32 cellular contexts compared by ENCODE assay signal in genomic region chr2:194253528-194254259, GRCh38.
DNase-seq lines count a peak whose midpoint lies in the region; ATAC-seq, FAIRE-seq and TF ChIP-seq lines count a peak whose summit lies in the region.
"Had no signal": no experiment of that assay in that cellular context is flagged by ENCODE, and none has a peak within 500 bp of the region (broad histone marks: within the 10 kb centered on the region; RNA-seq: fewer than 3 reads in every experiment).

No MANE protein-coding gene starts in this region.

- TF ChIP-seq POLR2A in GM12878 (IDR thresholded peaks at IDR 0.05; ENCODE audit: low read depth, low read length), result no peak

- H3K9ac ChIP-seq in GM12878 (ENCODE audit: control insufficient read depth, insufficient read depth, low read length), result no peak overlapping the region

- no peak for FAIRE-seq in GM12878 (lab: Jason Lieb, UNC)
- FAIRE-seq: H1 had no signal

- RAD21 ChIA-PET in GM12878 (lab: Charles Lee; ENCODE audit: unreplicated experiment), result interaction anchor here (5.2 kb wide), 1 partner anchor 18 kb away, joined by 16 read pairs; no protein-coding TSS in a partner anchor

- no peak for TF ChIP-seq RAD21 in GM12878 (IDR thresholded peaks at IDR 0.05; ENCODE audit: insufficient read depth, low read depth, low read length)

- no peaks in the 10 kb centered on the region for H3K27me3 ChIP-seq in GM12878 (replicated peaks in 1 of 2; ENCODE audit: control insufficient read depth in 2 of 2, insufficient read depth in 2 of 2, low read length in 1 of 2)
- H3K27me3 ChIP-seq in MG63, result no peaks in the 10 kb centered on the region
- H3K27me3 ChIP-seq: BE2C had no signal

- intact Hi-C loops in GM12878 (cut with micrococcal nuclease; ENCODE audit: unreplicated experiment), result no loop called here

- ATAC-seq in stimulated activated naive CD8-positive, alpha-beta T cell treated with anti-CD3 and anti-CD28 coated beads, Interleukin-15, amount 100 ng/mL, for 72 hours, result peak; percentile 18
- ATAC-seq in stimulated activated naive CD8-positive, alpha-beta T cell treated with anti-CD3 and anti-CD28 coated beads, Interleukin-15, Interleukin-2, amounts not matched to agents 100 U/mL and 50 U/mL, for 24 hours, result no peak
- ATAC-seq in HG03025 (IDR thresholded peaks at IDR 0.05; ENCODE audit: low FRiP score, unreplicated experiment) (peak; percentile 46), GM12878 (peak; percentile 82)
- ATAC-seq: HCT116, Panc1 had no signal

- H2AFZ ChIP-seq in GM12878 (ENCODE audit: control insufficient read depth, low read depth, low read length), result peak overlapping the region; percentile 13

- H3K27ac Mint-ChIP-seq in stimulated activated naive CD8-positive, alpha-beta T cell treated with anti-CD3 and anti-CD28 coated beads, Interleukin-15, amount 100 ng/mL, for 72 hours, result no peak overlapping the region
- H3K27ac Mint-ChIP-seq: CD14-positive monocyte; CD8-positive, alpha-beta memory T cell had no signal

- no peaks in the 10 kb centered on the region for H3K4me1 Mint-ChIP-seq in stimulated activated naive CD8-positive, alpha-beta T cell treated with anti-CD3 and anti-CD28 coated beads, Interleukin-15, amount 100 ng/mL, for 72 hours
- H3K4me1 Mint-ChIP-seq: CD14-positive monocyte; CD8-positive, alpha-beta memory T cell had no signal

- in situ Hi-C loops in GM12878 (cut with MboI), result no loop called here

- POLR2A ChIA-PET in GM12878 (lab: Charles Lee), result interaction anchor here (0.9 kb wide), 1 partner anchor 18 kb away, joined by 3 read pairs; no protein-coding TSS in a partner anchor

- CTCF ChIA-PET in GM12878 (lab: Yijun Ruan, JAX), result interaction anchor here (0.5 kb wide), 1 partner anchor 547 kb away, joined by 3 read pairs; no protein-coding TSS in a partner anchor

- no peaks in the 10 kb centered on the region for H3K9me3 Mint-ChIP-seq in stimulated activated naive CD8-positive, alpha-beta T cell treated with anti-CD3 and anti-CD28 coated beads, Interleukin-15, amount 100 ng/mL, for 72 hours

- no peaks in the 10 kb centered on the region for H3K79me2 ChIP-seq in GM12878 (ENCODE audit: control insufficient read depth, insufficient read depth, low read length)

- H3K27me3 Mint-ChIP-seq in stimulated activated naive CD8-positive, alpha-beta T cell treated with anti-CD3 and anti-CD28 coated beads, Interleukin-15, amount 100 ng/mL, for 72 hours, result no peaks in the 10 kb centered on the region
- H3K27me3 Mint-ChIP-seq: CD8-positive, alpha-beta memory T cell had no signal

- H3K4me3 ChIP-seq in GM12878, result no peak overlapping the region
- H3K4me3 ChIP-seq in MG63, result no peak overlapping the region
- H3K4me3 ChIP-seq: SK-N-MC had no signal

- no peaks in the 10 kb centered on the region for H3K36me3 ChIP-seq in GM12878 (ENCODE audit: control insufficient read depth in 2 of 2, insufficient read depth in 2 of 2, low read length in 1 of 2)
- no peaks in the 10 kb centered on the region for H3K36me3 ChIP-seq in MG63
- H3K36me3 ChIP-seq: BE2C had no signal

- no peaks in the 10 kb centered on the region for H4K20me1 ChIP-seq in GM12878 (ENCODE audit: control insufficient read depth, insufficient read depth)

- H3K4me3 Mint-ChIP-seq in stimulated activated naive CD8-positive, alpha-beta T cell treated with anti-CD3 and anti-CD28 coated beads, Interleukin-15, amount 100 ng/mL, for 72 hours, result no peak overlapping the region
- H3K4me3 Mint-ChIP-seq: CD14-positive monocyte; CD8-positive, alpha-beta memory T cell had no signal

- no peaks in the 10 kb centered on the region; the same call in 1 of the 2 replicates for H3K4me1 ChIP-seq in GM12878 (ENCODE audit: control insufficient read depth, insufficient read depth, low read length)
- H3K4me1 ChIP-seq: BE2C had no signal

- H3K27ac ChIP-seq in GM12878 (ENCODE audit: control insufficient read depth, insufficient read depth), result no peak overlapping the region
- H3K27ac ChIP-seq: RWPE1, SK-N-MC had no signal

- no peak for TF ChIP-seq CTCF in GM12878 (IDR thresholded peaks at IDR 0.05 in 2 of 3, conservative IDR thresholded peaks at IDR 0.05 in 1 of 3; ENCODE audit: control insufficient read depth in 2 of 3, extremely low read depth in 1 of 3, insufficient read depth in 1 of 3, low read depth in 3 of 3, low read length in 3 of 3)

- no peak for DNase-seq in stimulated activated naive CD8-positive, alpha-beta T cell treated with anti-CD3 and anti-CD28 coated beads, Interleukin-15, amount 100 ng/mL, for 72 hours
- DNase-seq in stimulated activated naive CD8-positive, alpha-beta T cell treated with anti-CD3 and anti-CD28 coated beads, Interleukin-15, Interleukin-2, amounts not matched to agents 100 U/mL and 50 U/mL, for 24 hours, result no peak
- DNase-seq in GM12878 (ENCODE audit: low read depth, low spot score) (no peak), NOMO-1 treated with dmso at 0.1 percent for 144 hours (lab: John Stamatoyannopoulos, UW; ENCODE audit: unreplicated experiment) (no peak), MG63 (no peak), iPS-NIHi11 (ENCODE audit: low spot score) (no peak)
- DNase-seq: 8988T; ACHN; BE2C; CD8-positive, alpha-beta memory T cell; DMS 273 treated with DMSO at 0.1 percent for 48 hours; DMS79; EL; GDM1; IMR-90; KG1; MM.1S; NCI-H1048; NCI-H1417; NCI-H1694; NCI-H2029 treated with DMSO at 0.1 percent for 48 hours; NCI-H446 treated with DMSO at 0.1 percent for 48 hours; NCI-H526; NCI-H82; SHP77 had no signal

- H3K9me3 ChIP-seq in GM12878 (replicated peaks; ENCODE audit: control insufficient read depth, insufficient read depth, low read length) (no peaks in the 10 kb centered on the region), MG63 (no peaks in the 10 kb centered on the region)
- H3K9me3 ChIP-seq: BE2C had no signal

- WGBS in GM12878 (ENCODE audit: insufficient coverage, insufficient replicate concordance, low lambda C conversion rate, missing lambda C conversion rate), result 25% methylated on average over 7 of the region's 7 CpGs

- no peak overlapping the region; the same call in 1 of the 2 replicates for H3K4me2 ChIP-seq in GM12878 (ENCODE audit: control insufficient read depth, insufficient read depth)

- SMC1A ChIA-PET in GM12878 (lab: Charles Lee; ENCODE audit: uncharacterized antibody, unreplicated experiment), result interaction anchor here (1.1 kb wide), 1 partner anchor 11 kb away, joined by 3 read pairs; no protein-coding TSS in a partner anchor

- no TSS peak for BruUV-seq in GM12878 (replicated peaks; lab: Mats Ljungman, UMichigan)

- TF ChIP-seq EP300 in GM12878 (IDR thresholded peaks at IDR 0.05; ENCODE audit: borderline replicate concordance in 1 of 2, control insufficient read depth in 1 of 2, low read depth in 2 of 2, low read length in 2 of 2), result no peak

TF ChIP-seq in GM12878, 131 proteins besides CTCF, POLR2A, EP300 and RAD21 (continues in another document):
- peak; percentile 63 for TF ChIP-seq EED (IDR thresholded peaks at IDR 0.05; ENCODE audit: low read depth)
- TF ChIP-seq ZNF274 (IDR thresholded peaks at IDR 0.05; ENCODE audit: insufficient read depth, insufficient read length), result no peak
- peak; percentile 96 for TF ChIP-seq RUNX3 (IDR thresholded peaks at IDR 0.05; ENCODE audit: low read length)
- peak; percentile 80; the same call in 1 of the 2 replicates for TF ChIP-seq MTA2 (IDR thresholded peaks at IDR 0.05; ENCODE audit: low read depth)
- TF ChIP-seq SUZ12 (IDR thresholded peaks at IDR 0.05; ENCODE audit: unreplicated experiment), result no peak
- TF ChIP-seq NKRF (conservative IDR thresholded peaks at IDR 0.05), result no peak
- TF ChIP-seq ZNF687 (IDR thresholded peaks at IDR 0.05), result no peak
- TF ChIP-seq FOXK2 (IDR thresholded peaks at IDR 0.05), result no peak
- no peak for TF ChIP-seq ZNF207 (IDR thresholded peaks at IDR 0.05; ENCODE audit: borderline replicate concordance)
- TF ChIP-seq CREB1 (IDR thresholded peaks at IDR 0.05; ENCODE audit: low read depth), result peak; percentile 13; the same call in 1 of the 2 replicates
